ENCODE assay signal across 1 cellular context in genomic region chr19:51296331-51297093, GRCh38.
TF ChIP-seq lines count a peak whose summit lies in the region.

No MANE protein-coding gene starts in this region.

TF ChIP-seq in A549, 52 proteins besides CTCF, POLR2A, EP300 and RAD21 (continued from another document):
- TF ChIP-seq ELK1 (IDR thresholded peaks at IDR 0.05; ENCODE audit: low read depth, low read length) = no peak
